ENCODE assay signal across 8 cellular contexts in the genomic region with DNA sequence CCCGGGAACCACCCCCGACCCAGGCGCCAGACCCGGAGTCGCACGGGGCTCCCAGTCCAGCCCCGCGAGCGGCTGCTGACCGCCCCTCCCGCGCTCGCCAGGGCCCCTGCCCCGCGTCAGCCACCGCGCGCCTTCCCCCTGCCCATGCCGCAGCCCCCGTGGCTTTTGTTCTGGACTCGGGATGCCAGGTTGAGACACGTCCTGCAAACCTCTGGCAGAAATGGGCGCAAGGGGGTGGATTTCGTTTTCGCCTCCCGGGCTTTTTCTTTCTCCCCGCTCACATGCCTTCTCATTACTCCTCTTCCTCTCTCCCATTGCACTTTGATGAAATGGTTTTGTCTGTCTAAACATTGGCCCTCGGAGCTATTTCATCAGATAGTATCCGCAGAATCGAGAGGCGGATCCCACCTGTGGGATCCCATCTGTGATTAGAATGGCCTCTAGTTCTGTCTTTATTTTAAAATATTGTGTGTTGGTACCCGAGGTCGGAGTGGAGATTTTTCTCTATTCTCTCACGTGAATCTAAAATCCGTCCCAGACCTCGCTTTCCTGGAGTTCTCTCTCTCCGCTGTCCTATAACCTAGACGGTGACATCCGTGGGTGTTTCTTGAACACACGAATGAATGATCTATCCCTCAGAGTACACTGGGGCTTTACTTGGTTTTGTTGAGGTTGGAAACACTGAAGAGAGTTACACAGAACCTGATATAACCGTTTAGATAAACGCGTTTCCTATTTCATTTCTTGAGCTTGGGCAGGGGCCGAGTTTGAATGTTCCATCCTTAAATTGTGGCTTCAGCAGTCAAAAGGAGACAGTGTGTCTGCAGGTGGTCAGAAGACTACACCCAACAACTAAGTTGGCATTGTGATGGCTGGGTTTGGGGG. TPM values are rescaled to one million over a fixed set of nuclear protein-coding genes. Genes with fewer than 3 reads are reported as not detected.
DNase-seq lines count a peak whose midpoint lies in the region; TF ChIP-seq lines count a peak whose summit lies in the region.

No MANE protein-coding gene starts in this region.

- peaks cover 50% of the 10 kb centered on the region for H3K27me3 Mint-ChIP-seq in osteocyte (ENCODE audit: unreplicated experiment)

- TF ChIP-seq POLR2A in adrenal gland (IDR thresholded peaks at IDR 0.05), result no peak

- peaks cover 15% of the 10 kb centered on the region for H3K4me1 Mint-ChIP-seq in osteocyte (ENCODE audit: unreplicated experiment)

- H3K4me3 ChIP-seq in esophagus (ENCODE audit: low read depth in 1 of 2, low read length in 2 of 2) (peak overlapping the region; percentile 66 to 82), adrenal gland (peak overlapping the region in 2 of 4 donors; percentile 29 to 63)

- H3K27ac ChIP-seq in RWPE1 (peak overlapping the region; percentile 68), esophagus (ENCODE audit: low read depth in 2 of 2, low read length in 1 of 2) (peak overlapping the region; percentile 22 to 61), adrenal gland (no peak overlapping the region)

- H3K9me3 ChIP-seq in esophagus (ENCODE audit: control insufficient read depth in 2 of 2, insufficient read depth in 1 of 2, low read depth in 1 of 2, low read length in 1 of 2) (no peaks in the 10 kb centered on the region), adrenal gland (replicated peaks in 1 of 3) (no peaks in the 10 kb centered on the region)

- H3K36me3 ChIP-seq in esophagus (ENCODE audit: control insufficient read depth in 2 of 2, insufficient read depth in 2 of 2, low read length in 1 of 2) (no peaks in the 10 kb centered on the region), adrenal gland (replicated peaks in 1 of 2) (no peaks in the 10 kb centered on the region)

- peak overlapping the region; percentile 91 for H3K4me3 Mint-ChIP-seq in osteocyte (ENCODE audit: unreplicated experiment)

- H3K4me1 ChIP-seq in esophagus (ENCODE audit: control insufficient read depth in 2 of 2, insufficient read depth in 2 of 2, low read length in 1 of 2) (peaks cover 3 to 4% of the 10 kb centered on the region in 2 donors), adrenal gland (replicated peaks in 1 of 2) (peaks cover 0 to 13% of the 10 kb centered on the region in 2 donors)

- H3K9me3 Mint-ChIP-seq in osteocyte (ENCODE audit: unreplicated experiment), result no peaks in the 10 kb centered on the region

- POLR2A ChIA-PET in RWPE1 (lab: Yijun Ruan, JAX; ENCODE audit: low non-redundant PET), result interaction anchor here (0.6 kb wide), 1 partner anchor 24 kb away, joined by 6 read pairs; no protein-coding TSS in a partner anchor

- intact Hi-C loops in adrenal gland (cut with DNase I), result no loop called here

- no peak overlapping the region for H3K27ac Mint-ChIP-seq in osteocyte (ENCODE audit: unreplicated experiment)

- WGBS in esophagus, 2 donors, result 8 to 11% methylated on average over 36 to 44 of the region's 44 CpGs
- 9 to 14% (median 11%) methylated on average over 28 to 44 of the region's 44 CpGs for WGBS in adrenal gland, 4 donors

- DNase-seq in activated T-cell treated with anti-CD3 and anti-CD28 coated beads for 48 hours (ENCODE audit: low read depth) (peak; percentile 21), RWPE1 (ENCODE audit: low spot score) (peak; percentile 45), osteocyte (ENCODE audit: extremely low spot score, unreplicated experiment) (no peak), adrenal gland (no peak), retina (no peak), KG1 (lab: John Stamatoyannopoulos, UW) (no peak)
- no peak for DNase-seq in activated T-cell treated with anti-CD3 and anti-CD28 coated beads, Interleukin-2, amount 50 U/mL, for 1 hour

- H3K27me3 ChIP-seq in esophagus (ENCODE audit: control insufficient read depth in 1 of 2, insufficient read depth in 2 of 2, low read length in 2 of 2) (no peaks in the 10 kb centered on the region), adrenal gland (peaks cover 18% of the 10 kb centered on the region)

- TF ChIP-seq CTCF in RWPE1 (conservative IDR thresholded peaks at IDR 0.05; ENCODE audit: low read depth) (no peak), osteocyte (IDR thresholded peaks at IDR 0.05) (no peak), adrenal gland (IDR thresholded peaks at IDR 0.05) (no peak)

- no peaks in the 10 kb centered on the region for H3K36me3 Mint-ChIP-seq in osteocyte (ENCODE audit: unreplicated experiment)

- CTCF ChIA-PET in RWPE1 (lab: Yijun Ruan, JAX), result interaction anchor here (0.6 to 0.7 kb wide), 3 partner anchors 13 to 195 kb away, joined by 3 read pairs; no protein-coding TSS in a partner anchor

RNA-seq across cellular contexts. Expression of gene EDARADD, which starts 1.9 kb away (rescaled TPM):
- 1 to 10 TPM; 2.0 TPM for polyA plus RNA-seq in esophagus
- total RNA-seq in osteocyte, result 0.34 and 0.59 TPM in 2 replicates
- under 1 TPM in 7 of 8 donors, not detected in 1; 0.14 to 0.64 (median 0.39) TPM for total RNA-seq in adrenal gland
- polyA plus RNA-seq in adrenal gland, result under 1 TPM; 0.03 to 0.26 (median 0.16) TPM

Comparison
In these comparisons a context has a peak if more than half of its experiments do, and no peak if none do; other contexts are left out.
1. DNase-seq: peak in activated T-cell treated with anti-CD3 and anti-CD28 coated beads for 48 hours (single experiment) and RWPE1 (single experiment); none in activated T-cell treated with anti-CD3 and anti-CD28 coated beads, Interleukin-2, amount 50 U/mL, for 1 hour (single experiment), osteocyte (single experiment), adrenal gland (0 of 7), retina (single experiment) and KG1 (single experiment).
2. H3K27ac ChIP-seq: peak in RWPE1 (single experiment) and esophagus (2 of 2); none in adrenal gland (0 of 5).